ENCODE assay signal across 19 cellular contexts in genomic region chr20:6993526-6993925, GRCh38.
DNase-seq lines count a peak whose midpoint lies in the region; TF ChIP-seq lines count a peak whose summit lies in the region.
"Had no signal": no experiment of that assay in that cellular context is flagged by ENCODE, and none has a peak within 500 bp of the region (broad histone marks: within the 10 kb centered on the region; RNA-seq: fewer than 3 reads in every experiment).

No MANE protein-coding gene starts in this region.

- no peak overlapping the region for H3K4me3 Mint-ChIP-seq in type B pancreatic cell
- H3K4me3 Mint-ChIP-seq: B cell; CD4-positive, CD25-positive, alpha-beta regulatory T cell had no signal

- no peaks in the 10 kb centered on the region for H3K36me3 Mint-ChIP-seq in type B pancreatic cell
- H3K36me3 Mint-ChIP-seq: CD4-positive, CD25-positive, alpha-beta regulatory T cell had no signal

- no peaks in the 10 kb centered on the region for H3K36me3 ChIP-seq in GM23248 (ENCODE audit: low read depth)
- H3K36me3 ChIP-seq in mammary epithelial cell (ENCODE audit: insufficient read depth, low read length), result no peaks in the 10 kb centered on the region
- H3K36me3 ChIP-seq: HAP-1 had no signal

- no peaks in the 10 kb centered on the region for H3K27me3 ChIP-seq in GM23248 (replicated peaks; ENCODE audit: insufficient read depth)
- no peaks in the 10 kb centered on the region for H3K27me3 ChIP-seq in mammary epithelial cell (ENCODE audit: insufficient read depth, low read length)

- H3K4me2 ChIP-seq in GM23248 (ENCODE audit: unreplicated experiment) (peak overlapping the region; percentile 1), mammary epithelial cell (ENCODE audit: insufficient read depth, low read depth, low read length) (peak overlapping the region; percentile 34)

- H3K4me3 ChIP-seq in GM23248 (no peak overlapping the region), mammary epithelial cell (replicated peaks in 1 of 3; ENCODE audit: insufficient read depth in 1 of 3, low read depth in 2 of 3, low read length in 3 of 3) (no peak overlapping the region)
- H3K4me3 ChIP-seq: HAP-1 had no signal

- WGBS in GM23248 (ENCODE audit: low coverage in 1 of 2, low lambda C conversion rate in 2 of 2, missing lambda C conversion rate in 2 of 2), 2 experiments, result 5 to 9% methylated on average over 7 of the region's 7 CpGs
- WGBS in mammary epithelial cell (ENCODE audit: low coverage, missing lambda C conversion rate), result 42% methylated on average over 7 of the region's 7 CpGs

- CTCF ChIA-PET in mammary epithelial cell (lab: Charles Lee; ENCODE audit: low non-redundant PET), result no interaction called here

- peaks cover 5% of the 10 kb centered on the region for H3K4me1 Mint-ChIP-seq in type B pancreatic cell (ENCODE audit: unreplicated experiment)
- H3K4me1 Mint-ChIP-seq: B cell; CD4-positive, CD25-positive, alpha-beta regulatory T cell had no signal

- intact Hi-C loops in mammary epithelial cell (cut with micrococcal nuclease), result loop anchor here (1.0 kb wide), 1 partner anchor 84 kb away; no protein-coding TSS in a partner anchor

- no peak overlapping the region for H3K9ac ChIP-seq in GM23248
- peak overlapping the region; percentile 57 for H3K9ac ChIP-seq in mammary epithelial cell (ENCODE audit: insufficient read depth, low read length)

- TF ChIP-seq CTCF in mammary epithelial cell (conservative IDR thresholded peaks at IDR 0.05 in 1 of 2, IDR thresholded peaks at IDR 0.05 in 1 of 2; ENCODE audit: extremely low read depth in 1 of 2, insufficient read depth in 1 of 2, low read depth in 1 of 2, low read length in 2 of 2) (no peak), type B pancreatic cell (conservative IDR thresholded peaks at IDR 0.05) (no peak)

- H3K27ac ChIP-seq in GM23248, result no peak overlapping the region
- H3K27ac ChIP-seq in mammary epithelial cell (ENCODE audit: insufficient read depth, low read depth, low read length), result peak overlapping the region; percentile 93

- peaks cover 9% of the 10 kb centered on the region for H3K9me3 Mint-ChIP-seq in type B pancreatic cell

- H3K9me3 ChIP-seq in GM23248 (ENCODE audit: low read depth) (no peaks in the 10 kb centered on the region), mammary epithelial cell (replicated peaks; ENCODE audit: insufficient read depth, low read length) (no peaks in the 10 kb centered on the region)
- H3K9me3 ChIP-seq: Caco-2, HAP-1 had no signal

- DNase-seq in GM23248, result peak; percentile 17
- DNase-seq in mammary epithelial cell, result no peak
- DNase-seq in iris pigment epithelial cell (ENCODE audit: low read depth), result peak; percentile 52
- DNase-seq in type B pancreatic cell (ENCODE audit: extremely low spot score, unreplicated experiment), result no peak
- DNase-seq in NCI-H446 (lab: John Stamatoyannopoulos, UW), result no peak
- DNase-seq in NCI-H2029 treated with DMSO at 0.1 percent for 48 hours (lab: John Stamatoyannopoulos, UW), result no peak
- DNase-seq in Ammon's horn (ENCODE audit: low spot score), result no peak
- DNase-seq: Caco-2; CD4-positive, CD25-positive, alpha-beta regulatory T cell; DND-41; IMR-90; Karpas-422; NCI-H1105 treated with DMSO at 0.1 percent for 48 hours; NCI-H187; NCI-H510A; NCI-H82; SHP77 had no signal

- H3K4me1 ChIP-seq in GM23248 (ENCODE audit: insufficient read depth) (peaks cover 5% of the 10 kb centered on the region; the same call in 1 of the 2 replicates), mammary epithelial cell (ENCODE audit: insufficient read depth, low read length) (peaks cover 34% of the 10 kb centered on the region)
- H3K4me1 ChIP-seq: Caco-2, HAP-1 had no signal

- BruUV-seq in mammary epithelial cell (replicated peaks; lab: Mats Ljungman, UMichigan), result no TSS peak

- in situ Hi-C loops in GM23248 (cut with MboI), result no loop called here
- in situ Hi-C loops in mammary epithelial cell (cut with MboI; ENCODE audit: low sequenced_read_pairs in 2 of 2), result no loop called here

- dilution Hi-C loops in mammary epithelial cell (cut with HindIII; ENCODE audit: low sequenced_read_pairs), result no loop called here

- H3K27me3 Mint-ChIP-seq in type B pancreatic cell, result peaks cover 4% of the 10 kb centered on the region
- H3K27me3 Mint-ChIP-seq: B cell; CD4-positive, CD25-positive, alpha-beta regulatory T cell had no signal

- no peaks in the 10 kb centered on the region for H3K9me2 ChIP-seq in GM23248 (ENCODE audit: insufficient read depth)

- peak overlapping the region; percentile 51 for H3K27ac Mint-ChIP-seq in type B pancreatic cell
- H3K27ac Mint-ChIP-seq: B cell; CD4-positive, CD25-positive, alpha-beta regulatory T cell had no signal

- no peak overlapping the region for H2AFZ ChIP-seq in GM23248
- peak overlapping the region; percentile 16 for H2AFZ ChIP-seq in mammary epithelial cell (ENCODE audit: low read depth, low read length)

- H3K79me2 ChIP-seq in GM23248 (ENCODE audit: insufficient read depth) (no peaks in the 10 kb centered on the region), mammary epithelial cell (ENCODE audit: insufficient read depth, low read length) (no peaks in the 10 kb centered on the region)

- peaks cover 18% of the 10 kb centered on the region for H3F3A ChIP-seq in GM23248 (ENCODE audit: insufficient read depth)

- H4K20me1 ChIP-seq in GM23248 (ENCODE audit: insufficient read depth) (no peaks in the 10 kb centered on the region), mammary epithelial cell (ENCODE audit: insufficient read depth, low read length) (no peaks in the 10 kb centered on the region)

Comparison
In these comparisons a context has a peak if more than half of its experiments do, and no peak if none do; other contexts are left out.
1. DNase-seq: peak in GM23248 (single experiment) and iris pigment epithelial cell (single experiment); none in mammary epithelial cell (single experiment), type B pancreatic cell (single experiment), NCI-H446 (0 of 2), NCI-H2029 treated with DMSO at 0.1 percent for 48 hours (single experiment) and Ammon's horn (single experiment).